Comparison of ENCODE assay signal across 3 cellular contexts in the genomic region with DNA sequence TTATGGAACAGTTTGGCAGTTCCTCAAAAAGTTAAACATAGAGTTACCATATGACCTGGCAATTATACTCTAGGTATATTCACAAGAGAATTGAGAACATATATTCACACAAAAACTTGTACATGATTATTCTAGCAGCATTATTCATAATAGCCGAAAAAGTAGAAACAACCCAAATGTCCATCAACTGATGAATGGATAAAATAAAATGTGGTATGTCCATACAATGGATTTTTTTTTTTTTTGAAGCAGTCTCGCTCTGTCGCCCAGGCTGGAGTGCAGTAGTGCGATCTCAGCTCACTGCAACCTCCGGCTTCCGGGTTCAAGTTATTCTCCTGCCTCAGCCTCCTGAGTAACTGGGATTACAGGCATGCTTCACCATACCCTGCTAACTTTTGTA. TPM values are rescaled to one million over a fixed set of nuclear protein-coding genes. Genes with fewer than 3 reads are reported as not detected.
"Had no signal": no experiment of that assay in that cellular context is flagged by ENCODE, and none has a peak within 500 bp of the region (broad histone marks: within the 10 kb centered on the region; RNA-seq: fewer than 3 reads in every experiment).

No MANE protein-coding gene starts in this region.

RNA-seq across cellular contexts. Expression of gene ELAPOR1, which starts 28.8 kb away (rescaled TPM):
- total RNA-seq: OCI-LY7, SJCRH30, SK-MEL-5 had no signal
